In genomic region chr16:85652431-85653221, GRCh38 we compare ENCODE assay signal across 8 cellular contexts. TPM values are rescaled to one million over a fixed set of nuclear protein-coding genes. Genes with fewer than 3 reads are reported as not detected.
DNase-seq lines count a peak whose midpoint lies in the region; ATAC-seq and TF ChIP-seq lines count a peak whose summit lies in the region.

No MANE protein-coding gene starts in this region.

- peak in 1 of 2 donors; percentile 11 for TF ChIP-seq POLR2A in uterus (IDR thresholded peaks at IDR 0.05)

- no peaks in the 10 kb centered on the region for H3K9me3 Mint-ChIP-seq in chondrocyte (ENCODE audit: low read depth)

- H3K4me3 ChIP-seq in uterus = no peak overlapping the region

- peak overlapping the region; percentile 76 to 82 for H3K27ac ChIP-seq in uterus

- TF ChIP-seq CTCF in chondrocyte (IDR thresholded peaks at IDR 0.05) = no peak
- TF ChIP-seq CTCF in uterus (IDR thresholded peaks at IDR 0.05) = no peak

- intact Hi-C loops in uterus (cut with DNase I; ENCODE audit: low total_unique reads) = no loop called here

- H3K4me1 ChIP-seq in uterus = peaks cover 0 to 28% of the 10 kb centered on the region in 2 donors

- peak overlapping the region; percentile 3 for H3K27ac Mint-ChIP-seq in chondrocyte (ENCODE audit: unreplicated experiment)

- H3K9me3 ChIP-seq in uterus = no peaks in the 10 kb centered on the region

- peaks cover 11% of the 10 kb centered on the region for H3K4me1 Mint-ChIP-seq in chondrocyte (ENCODE audit: low read depth)

- no peaks in the 10 kb centered on the region for H3K36me3 ChIP-seq in uterus

- no peak overlapping the region for H3K4me3 Mint-ChIP-seq in chondrocyte (ENCODE audit: unreplicated experiment)

- DNase-seq in NCI-H526 (lab: John Stamatoyannopoulos, UW) (peak; percentile 21 to 56), NCI-H526 treated with DMSO at 0.1 percent for 48 hours (lab: John Stamatoyannopoulos, UW) (no peak), NCI-H524 (lab: John Stamatoyannopoulos, UW) (peak; percentile 93 to 95), chondrocyte (ENCODE audit: low spot score) (no peak), medulla oblongata (ENCODE audit: extremely low spot score) (peak; percentile 58), uterus (peak; percentile 73 to 81), AML-193 (lab: John Stamatoyannopoulos, UW) (no peak)

- peaks cover 4% of the 10 kb centered on the region for H3K36me3 Mint-ChIP-seq in chondrocyte (ENCODE audit: low read depth)

- no peaks in the 10 kb centered on the region for H3K27me3 Mint-ChIP-seq in chondrocyte (ENCODE audit: low read depth)

- no peaks in the 10 kb centered on the region for H3K27me3 ChIP-seq in uterus

- no peak for ATAC-seq in GM21360 (IDR thresholded peaks at IDR 0.05; ENCODE audit: unreplicated experiment)

RNA-seq across cellular contexts. Expression of gene GINS2, which starts 36.1 kb away (rescaled TPM):
- total RNA-seq in chondrocyte (3.1 to 10.9 TPM (median 3.8 TPM) in 3 replicates), uterus (10 to 100 TPM in 1 of 4 donors, 1 to 10 TPM in 1, not detected in 2; 2.0 to 10.4 TPM)

RNA-seq across cellular contexts. Expression of gene GSE1, which starts 39.5 kb away (rescaled TPM):
- 22.6 to 37.1 TPM (median 24.0 TPM) in 3 replicates for total RNA-seq in chondrocyte
- total RNA-seq in uterus = 100 to 1,000 TPM in 1 of 4 donors, 10 to 100 TPM in 3; 32.6 to 128 (median 73.9) TPM

Comparison
In these comparisons a context has a peak if more than half of its experiments do, and no peak if none do; other contexts are left out.
1. DNase-seq: peak in NCI-H526 (2 of 2), NCI-H524 (2 of 2), medulla oblongata (single experiment) and uterus (2 of 2); none in NCI-H526 treated with DMSO at 0.1 percent for 48 hours (single experiment), chondrocyte (single experiment) and AML-193 (0 of 2).